8 cellular contexts compared by ENCODE assay signal in genomic region chr6:43628392-43629103, GRCh38. TPM values are rescaled to one million over a fixed set of nuclear protein-coding genes. Genes with fewer than 3 reads are reported as not detected.
DNase-seq lines count a peak whose midpoint lies in the region; ATAC-seq, FAIRE-seq and TF ChIP-seq lines count a peak whose summit lies in the region.

No MANE protein-coding gene starts in this region.

- H3K4me3 ChIP-seq in GM06990 (replicated peaks; ENCODE audit: low read depth, low read length) (peak overlapping the region; percentile 89), PC-9 (peak overlapping the region; percentile 93), neuronal stem cell (ENCODE audit: low read length in 2 of 2) (peak overlapping the region; percentile 75 to 89)

- H3F3A ChIP-seq in PC-9 (ENCODE audit: insufficient read depth, low read depth) = peaks cover 44% of the 10 kb centered on the region

- peak overlapping the region; percentile 97 for H3K18ac ChIP-seq in neuronal stem cell (ENCODE audit: low read length)

- peaks cover 4% of the 10 kb centered on the region for H3K79me1 ChIP-seq in neuronal stem cell (ENCODE audit: low read depth, low read length)

- FAIRE-seq in RCC 7860 (lab: Jason Lieb, UNC) = no peak

- no peaks in the 10 kb centered on the region for H4K20me1 ChIP-seq in PC-9 (ENCODE audit: insufficient read depth)

- 0 out of 2 replicates have a peak overlapping the region, but pooled peaks have one; percentile 49 for H2AFZ ChIP-seq in PC-9
- peak overlapping the region; percentile 78 for H2AFZ ChIP-seq in neuronal stem cell (ENCODE audit: low read length)

- H3K14ac ChIP-seq in neuronal stem cell (ENCODE audit: low read length) = no peak overlapping the region

- intact Hi-C loops in PC-9 (cut with micrococcal nuclease; ENCODE audit: unreplicated experiment) = loop anchor here (5.0 kb wide), 1 partner anchor 456 kb away; the partner anchor contains the start of gene SRF

- WGBS in neuronal stem cell (ENCODE audit: extremely low coverage in 2 of 2, insufficient read length in 2 of 2, insufficient replicate concordance in 1 of 2), 2 donors = no CpG with 5 or more reads among the region's 25 CpGs

- H3K27me3 ChIP-seq in GM06990 (replicated peaks; ENCODE audit: control insufficient read depth, insufficient read depth, low read length) = no peaks in the 10 kb centered on the region
- H3K27me3 ChIP-seq in PC-9 (ENCODE audit: insufficient read depth, low read depth) = no peaks in the 10 kb centered on the region
- no peaks in the 10 kb centered on the region for H3K27me3 ChIP-seq in neuronal stem cell (ENCODE audit: control insufficient read depth in 3 of 3, insufficient read depth in 3 of 3, low read depth in 1 of 3, low read length in 3 of 3)

- H3K9ac ChIP-seq in neuronal stem cell (ENCODE audit: low read depth, low read length, poor library complexity) = peak overlapping the region; percentile 87

- BruUV-seq in PC-9 (replicated peaks; lab: Mats Ljungman, UMichigan) = no TSS peak

- peaks cover 36% of the 10 kb centered on the region for H3K79me2 ChIP-seq in PC-9 (ENCODE audit: low read depth)

- H3K4me1 ChIP-seq in PC-9 (replicated peaks; ENCODE audit: insufficient read depth) (peaks cover 34% of the 10 kb centered on the region), neuronal stem cell (ENCODE audit: control insufficient read depth in 2 of 2, insufficient read depth in 1 of 2, low read depth in 1 of 2, low read length in 2 of 2) (peaks cover 6 to 9% of the 10 kb centered on the region in 2 donors)

- H3K36me3 ChIP-seq in GM06990 (ENCODE audit: control insufficient read depth, insufficient read depth, low read length) (peaks cover 22% of the 10 kb centered on the region), PC-9 (ENCODE audit: low read depth) (peaks cover 32% of the 10 kb centered on the region), neuronal stem cell (replicated peaks in 1 of 2; ENCODE audit: control insufficient read depth in 2 of 2, insufficient read depth in 2 of 2, low read length in 2 of 2) (peaks cover 33 to 43% of the 10 kb centered on the region in 2 donors)

- H3K9me3 ChIP-seq in PC-9 (ENCODE audit: insufficient read depth, low read depth) (no peaks in the 10 kb centered on the region), neuronal stem cell (replicated peaks in 1 of 2; ENCODE audit: control insufficient read depth in 2 of 2, insufficient read depth in 1 of 2, low read depth in 1 of 2, low read length in 2 of 2) (no peaks in the 10 kb centered on the region)

- DNase-seq in GM06990 (ENCODE audit: extremely low read depth, insufficient read length) = peak; percentile 62
- DNase-seq in PC-9 = peak; percentile 43 to 55
- peak; percentile 81 for DNase-seq in activated effector memory CD4-positive, alpha-beta T cell treated with anti-CD3 and anti-CD28 coated beads, Interleukin-2, amount 50 U/mL, for 16 hours
- DNase-seq in foreskin melanocyte = peak; percentile 26
- peak; percentile 44 for DNase-seq in neuronal stem cell (ENCODE audit: low spot score)
- peak; percentile 73 for DNase-seq in ureter (ENCODE audit: low spot score)
- no peak for DNase-seq in RCC 7860 (ENCODE audit: low spot score)

- H3K9me2 ChIP-seq in PC-9 (ENCODE audit: insufficient read depth) = no peaks in the 10 kb centered on the region

- H4K91ac ChIP-seq in neuronal stem cell (ENCODE audit: low read depth, low read length, poor library complexity) = no peak overlapping the region

- CTCF ChIA-PET in PC-9 (lab: Charles Lee) = interaction anchor here (1.0 kb wide), 1 partner anchor 144 kb away, joined by 4 read pairs; no protein-coding TSS in a partner anchor

- ATAC-seq in HG03025 (IDR thresholded peaks at IDR 0.05; ENCODE audit: low FRiP score, unreplicated experiment) = peak; percentile 24

- H2BK15ac ChIP-seq in neuronal stem cell (ENCODE audit: low read length) = no peak overlapping the region

- H3K4me2 ChIP-seq in PC-9 (peak overlapping the region; percentile 79), neuronal stem cell (ENCODE audit: insufficient read depth, low read length, poor library complexity, severe bottlenecking) (peak overlapping the region; percentile 74)

- no peak overlapping the region for H2BK5ac ChIP-seq in neuronal stem cell (ENCODE audit: low read length)

- no peak overlapping the region for H4K8ac ChIP-seq in neuronal stem cell (ENCODE audit: low read depth, low read length)

- no peak overlapping the region for H2BK120ac ChIP-seq in neuronal stem cell (ENCODE audit: low read depth, low read length)

- peak overlapping the region; percentile 40 for H3K4ac ChIP-seq in neuronal stem cell (ENCODE audit: low read length)

- H3K23ac ChIP-seq in neuronal stem cell (ENCODE audit: low read depth, low read length, poor library complexity) = peak overlapping the region; percentile 57

- H2BK12ac ChIP-seq in neuronal stem cell (ENCODE audit: low read length) = no peak overlapping the region

- POLR2A ChIA-PET in PC-9 (lab: Charles Lee; ENCODE audit: unreplicated experiment) = interaction anchor here (0.6 to 0.7 kb wide), 4 partner anchors 37 to 406 kb away, joined by 3 to 35 read pairs (median 6); no protein-coding TSS in a partner anchor

- TF ChIP-seq CTCF in GM06990 (IDR thresholded peaks at IDR 0.05; ENCODE audit: insufficient read depth, low read length, poor library complexity, severe bottlenecking) (no peak), PC-9 (conservative IDR thresholded peaks at IDR 0.05) (no peak)

- no peak overlapping the region for H2AK5ac ChIP-seq in neuronal stem cell (ENCODE audit: low read depth, low read length)

- peak overlapping the region; percentile 96 for H3K27ac ChIP-seq in PC-9
- peak overlapping the region; percentile 64 for H3K27ac ChIP-seq in neuronal stem cell (replicated peaks; ENCODE audit: low read length)

RNA-seq across cellular contexts. Expression of gene GTPBP2, which starts 0.5 kb away (rescaled TPM):
- total RNA-seq in PC-9 (2021) (70.8 and 89.4 TPM in 2 replicates), ureter (74.1 TPM)
- polyA plus RNA-seq in neuronal stem cell (2013, experiment 1 of 2) = 49.3 TPM
- 48.3 TPM for polyA plus RNA-seq in neuronal stem cell (2013, experiment 2 of 2)

RNA-seq across cellular contexts. Expression of gene MAD2L1BP, which starts 7.1 kb away (rescaled TPM):
- total RNA-seq in PC-9 (2021) (23.6 and 25.7 TPM in 2 replicates), ureter (27.2 TPM)
- polyA plus RNA-seq in neuronal stem cell (2013, experiment 1 of 2) = 21.5 TPM
- polyA plus RNA-seq in neuronal stem cell (2013, experiment 2 of 2) = 22.5 TPM

RNA-seq across cellular contexts. Expression of gene RSPH9, which starts 16.3 kb away (rescaled TPM):
- total RNA-seq in PC-9 (2021) (not detected in 2 replicates), ureter (0.68 TPM)
- polyA plus RNA-seq in neuronal stem cell (2013, experiment 1 of 2) = 1.8 TPM
- polyA plus RNA-seq in neuronal stem cell (2013, experiment 2 of 2) = 1.5 TPM

RNA-seq across cellular contexts. Expression of gene POLH, which starts 52.6 kb away (rescaled TPM):
- total RNA-seq in PC-9 (2021) = 21.0 and 39.3 TPM in 2 replicates
- polyA plus RNA-seq in neuronal stem cell (2013, experiment 1 of 2) = 6.3 TPM
- 6.4 TPM for polyA plus RNA-seq in neuronal stem cell (2013, experiment 2 of 2)
- 10.8 TPM for total RNA-seq in ureter

RNA-seq across cellular contexts. Expression of gene XPO5, which starts 52.7 kb away (rescaled TPM):
- total RNA-seq in PC-9 (2021) (36.1 and 42.4 TPM in 2 replicates), ureter (47.9 TPM)
- 32.1 TPM for polyA plus RNA-seq in neuronal stem cell (2013, experiment 1 of 2)
- polyA plus RNA-seq in neuronal stem cell (2013, experiment 2 of 2) = 32.5 TPM
